In genomic region chr7:76252020-76252419, GRCh38 we compare ENCODE assay signal across 27 cellular contexts. TPM values are rescaled to one million over a fixed set of nuclear protein-coding genes. Genes with fewer than 3 reads are reported as not detected.
"Had no signal": no experiment of that assay in that cellular context is flagged by ENCODE, and none has a peak within 500 bp of the region (broad histone marks: within the 10 kb centered on the region; RNA-seq: fewer than 3 reads in every experiment).

No MANE protein-coding gene starts in this region.

- H3K4me3 ChIP-seq: adrenal gland, body of pancreas, colonic mucosa, esophagus squamous epithelium had no signal

- H3K27me3 ChIP-seq: adrenal gland, body of pancreas, colonic mucosa, esophagus squamous epithelium had no signal

- H3K9me3 ChIP-seq: adrenal gland, body of pancreas, colonic mucosa, esophagus squamous epithelium had no signal

- H3K4me1 ChIP-seq: adrenal gland, body of pancreas, colonic mucosa had no signal

- H3K36me3 ChIP-seq: adrenal gland, colonic mucosa, esophagus squamous epithelium had no signal

- H3K27ac ChIP-seq: adrenal gland, body of pancreas, colonic mucosa, epithelial cell of prostate, esophagus squamous epithelium, WERI-Rb-1 had no signal

- DNase-seq: activated CD4-positive, alpha-beta memory T cell treated with anti-CD3 and anti-CD28 coated beads, Interleukin-2, amount 10 ng/mL, durations not matched to agents 7 days and 5 days; activated CD4-positive, alpha-beta T cell treated with anti-CD3 and anti-CD28 coated beads for 1 hour; activated CD4-positive, alpha-beta T cell treated with anti-CD3 and anti-CD28 coated beads for 4 hours; activated CD4-positive, alpha-beta T cell treated with anti-CD3 and anti-CD28 coated beads, Interleukin-2, amount 10 ng/mL, durations not matched to agents 7 days and 5 days; activated CD4-positive, alpha-beta T cell treated with anti-CD3 and anti-CD28 coated beads, Interleukin-2, amount 50 U/mL, for 4 hours; activated effector memory CD4-positive, alpha-beta T cell treated with Interleukin-2 at 50 U/mL for 16 hours; activated gamma-delta T cell treated with Interleukin-2 at 50 U/mL for 16 hours; activated naive CD4-positive, alpha-beta T cell treated with anti-CD3 and anti-CD28 coated beads, Interleukin-2, amount 50 U/mL, for 16 hours; activated naive CD4-positive, alpha-beta T cell treated with Interleukin-2 at 50 U/mL for 16 hours; activated naive CD8-positive, alpha-beta T cell treated with anti-CD3 and anti-CD28 coated beads for 36 hours; activated naive CD8-positive, alpha-beta T cell treated with anti-CD3 and anti-CD28 coated beads, Interleukin-2, amount 50 U/mL, for 24 hours; activated T-cell treated with anti-CD3 and anti-CD28 coated beads, Interleukin-2, amount 50 U/mL, for 4 hours; adrenal gland; amygdala; aorta; body of pancreas; caudate nucleus; colonic mucosa; effector CD8-positive, alpha-beta T cell; esophagus squamous epithelium; foreskin fibroblast; head of caudate nucleus; T-helper 1 cell; T-helper 17 cell; T1000; WERI-Rb-1 had no signal

RNA-seq across cellular contexts. Expression of gene SRRM3, which starts 50.3 kb away (rescaled TPM):
- total RNA-seq: activated CD4-positive, alpha-beta memory T cell treated with anti-CD3 and anti-CD28 coated beads, Interleukin-2, amount 10 ng/mL, durations not matched to agents 7 days and 5 days; activated CD4-positive, alpha-beta T cell treated with anti-CD3 and anti-CD28 coated beads, Interleukin-2, amount 10 ng/mL, durations not matched to agents 7 days and 5 days; activated naive CD8-positive, alpha-beta T cell treated with anti-CD3 and anti-CD28 coated beads for 36 hours; T-helper 17 cell had no signal
